26 cellular contexts compared by ENCODE assay signal in genomic region chr17:31369266-31369665, GRCh38. TPM values are rescaled to one million over a fixed set of nuclear protein-coding genes. Genes with fewer than 3 reads are reported as not detected.
A peak's percentile ranks its signal among the peaks of the same experiment; 100 is the strongest.
DNase-seq lines count a peak whose midpoint lies in the region; ATAC-seq, FAIRE-seq and TF ChIP-seq lines count a peak whose summit lies in the region.
"Had no signal": no experiment of that assay in that cellular context is flagged by ENCODE, and none has a peak within 500 bp of the region (broad histone marks: within the 10 kb centered on the region; RNA-seq: fewer than 3 reads in every experiment).

No MANE protein-coding gene starts in this region.

- peak; percentile 5 for FAIRE-seq in GM12891 (lab: Jason Lieb, UNC)
- FAIRE-seq: islet of Langerhans, pancreas had no signal

- ATAC-seq in GM21423 (IDR thresholded peaks at IDR 0.05; ENCODE audit: unreplicated experiment) (no peak), HG03460 (IDR thresholded peaks at IDR 0.05; ENCODE audit: unreplicated experiment) (no peak)
- ATAC-seq: natural killer cell treated with Interleukin-12 subunit alpha and Interleukin-12 subunit beta and Interleukin-15 and Interleukin-18, amount 100 ng/mL, for 72 hours; pancreas; stimulated activated naive CD8-positive, alpha-beta T cell treated with anti-CD3 and anti-CD28 coated beads, Interleukin-15, amount 100 ng/mL, for 72 hours; T-cell had no signal

- no peaks in the 10 kb centered on the region for H4K20me1 ChIP-seq in fibroblast of lung (ENCODE audit: control insufficient read depth, extremely low read depth, insufficient read depth, low read length)

- no peak overlapping the region for H3K4me2 ChIP-seq in fibroblast of lung (ENCODE audit: extremely low read depth, insufficient read depth, low read length)
- H3K4me2 ChIP-seq: PC-9 had no signal

- peaks cover 26% of the 10 kb centered on the region for H3K36me3 Mint-ChIP-seq in nephron (ENCODE audit: low read depth)
- H3K36me3 Mint-ChIP-seq: natural killer cell treated with Interleukin-12 subunit alpha and Interleukin-12 subunit beta and Interleukin-15 and Interleukin-18, amount 100 ng/mL, for 72 hours had no signal

- H3K4me1 Mint-ChIP-seq in nephron = peaks cover 33% of the 10 kb centered on the region

- no peak overlapping the region for H3K4me3 Mint-ChIP-seq in nephron
- H3K4me3 Mint-ChIP-seq: CD4-positive, alpha-beta T cell; natural killer cell treated with Interleukin-12 subunit alpha and Interleukin-12 subunit beta and Interleukin-15 and Interleukin-18, amount 100 ng/mL, for 72 hours; stimulated activated naive CD8-positive, alpha-beta T cell treated with anti-CD3 and anti-CD28 coated beads, Interleukin-15, amount 100 ng/mL, for 72 hours; T-cell had no signal

- DNase-seq in GM12891 (ENCODE audit: insufficient read length, low spot score) (no peak), adipocyte (ENCODE audit: low read depth) (peak; percentile 57), fibroblast of lung (ENCODE audit: low read depth in 2 of 2) (peak; percentile 45 to 63), NCI-H1694 treated with DMSO at 0.1 percent for 48 hours (lab: John Stamatoyannopoulos, UW) (no peak)
- DNase-seq: activated effector memory CD4-positive, alpha-beta T cell treated with anti-CD3 and anti-CD28 coated beads, Interleukin-2, amount 50 U/mL, for 16 hours; CD4-positive, alpha-beta T cell; DMS 273 treated with DMSO at 0.1 percent for 48 hours; effector CD4-positive, alpha-beta T cell; KG1; left ventricle myocardium inferior; midbrain; NCI-H1436 treated with DMSO at 0.1 percent for 48 hours; NCI-H510A; pancreas; PC-9; SIG-M5; stimulated activated CD4-positive, alpha-beta T cell treated with anti-CD3 and anti-CD28 coated beads, Interleukin-12 subunit alpha, Interleukin-12 subunit beta, amount 100 ng/mL, for 4 hours; stimulated activated naive CD8-positive, alpha-beta T cell treated with anti-CD3 and anti-CD28 coated beads, Interleukin-15, amount 100 ng/mL, for 72 hours; T-cell; thyroid gland had no signal

- H2AFZ ChIP-seq in fibroblast of lung (ENCODE audit: low read length) = no peak overlapping the region
- H2AFZ ChIP-seq: PC-9 had no signal

- TF ChIP-seq CTCF in fibroblast of lung (conservative IDR thresholded peaks at IDR 0.05 in 1 of 2, IDR thresholded peaks at IDR 0.05 in 1 of 2; ENCODE audit: low read depth in 1 of 2, low read length in 2 of 2) (no peak), nephron (IDR thresholded peaks at IDR 0.05; ENCODE audit: unreplicated experiment in 3 of 3) (no peak)

- H3K79me2 ChIP-seq in fibroblast of lung (ENCODE audit: control insufficient read depth, insufficient read depth, low read length) = no peaks in the 10 kb centered on the region

- H3K9ac ChIP-seq in adipocyte (ENCODE audit: low read length) = no peak overlapping the region
- H3K9ac ChIP-seq in fibroblast of lung (ENCODE audit: insufficient read depth, low read length) = no peak overlapping the region

- H3K27me3 Mint-ChIP-seq in nephron (ENCODE audit: low read depth) = no peaks in the 10 kb centered on the region
- H3K27me3 Mint-ChIP-seq: CD4-positive, alpha-beta T cell; natural killer cell treated with Interleukin-12 subunit alpha and Interleukin-12 subunit beta and Interleukin-15 and Interleukin-18, amount 100 ng/mL, for 72 hours; stimulated activated naive CD8-positive, alpha-beta T cell treated with anti-CD3 and anti-CD28 coated beads, Interleukin-15, amount 100 ng/mL, for 72 hours; T-cell had no signal

- H3K27me3 ChIP-seq in adipocyte (replicated peaks; ENCODE audit: control insufficient read depth, insufficient read depth, low read length) (no peaks in the 10 kb centered on the region), fibroblast of lung (ENCODE audit: control insufficient read depth, insufficient read depth, low read length) (no peaks in the 10 kb centered on the region)
- H3K27me3 ChIP-seq: pancreas, thyroid gland had no signal

- H3K9me3 Mint-ChIP-seq in nephron = no peaks in the 10 kb centered on the region
- H3K9me3 Mint-ChIP-seq: CD4-positive, alpha-beta T cell; natural killer cell treated with Interleukin-12 subunit alpha and Interleukin-12 subunit beta and Interleukin-15 and Interleukin-18, amount 100 ng/mL, for 72 hours; stimulated activated naive CD8-positive, alpha-beta T cell treated with anti-CD3 and anti-CD28 coated beads, Interleukin-15, amount 100 ng/mL, for 72 hours; T-cell had no signal

- H3K4me3 ChIP-seq in adipocyte (ENCODE audit: low read length) = no peak overlapping the region
- H3K4me3 ChIP-seq in fibroblast of lung (replicated peaks in 1 of 4; ENCODE audit: control extremely low read depth in 1 of 4, insufficient read depth in 1 of 4, low read depth in 3 of 4, low read length in 4 of 4) = no peak overlapping the region
- H3K4me3 ChIP-seq: left ventricle myocardium inferior, pancreas, PC-9, thyroid gland had no signal

- no peak for TF ChIP-seq POLR2A in GM12891 (IDR thresholded peaks at IDR 0.05; ENCODE audit: low read depth, low read length)

- H3K4me1 ChIP-seq in adipocyte (ENCODE audit: control insufficient read depth, insufficient read depth, low read length) (peaks cover 30% of the 10 kb centered on the region), fibroblast of lung (ENCODE audit: control insufficient read depth, extremely low read depth, insufficient read depth, low read length) (no peaks in the 10 kb centered on the region)

- no peaks in the 10 kb centered on the region for H3K9me3 ChIP-seq in adipocyte (ENCODE audit: control insufficient read depth, low read length)
- H3K9me3 ChIP-seq in fibroblast of lung (ENCODE audit: control insufficient read depth, insufficient read depth, low read depth, low read length) = no peaks in the 10 kb centered on the region
- H3K9me3 ChIP-seq: left ventricle myocardium inferior, pancreas, thyroid gland had no signal

- peak overlapping the region; percentile 44 to 73 (median 67) for H3K27ac Mint-ChIP-seq in nephron
- H3K27ac Mint-ChIP-seq: CD4-positive, alpha-beta T cell; natural killer cell treated with Interleukin-12 subunit alpha and Interleukin-12 subunit beta and Interleukin-15 and Interleukin-18, amount 100 ng/mL, for 72 hours had no signal

- H3K27ac ChIP-seq in fibroblast of lung (ENCODE audit: insufficient read depth, low read length) = no peak overlapping the region
- H3K27ac ChIP-seq: epithelial cell of prostate, left ventricle myocardium inferior, pancreas, PC-9, thyroid gland had no signal

- H3K36me3 ChIP-seq in adipocyte (ENCODE audit: control insufficient read depth, insufficient read depth, low read length, severe bottlenecking) (peaks cover 29% of the 10 kb centered on the region), fibroblast of lung (ENCODE audit: control insufficient read depth, insufficient read depth, low read length) (no peaks in the 10 kb centered on the region)

TF ChIP-seq in GM12891, 5 proteins besides CTCF, POLR2A, EP300 and RAD21:
- TF ChIP-seq TAF1 (IDR thresholded peaks at IDR 0.05; ENCODE audit: low read depth, low read length) (no peak), POU2F2 (IDR thresholded peaks at IDR 0.05; ENCODE audit: low read depth, low read length) (no peak), PAX5 (IDR thresholded peaks at IDR 0.05; ENCODE audit: insufficient read depth, low read length, severe bottlenecking) (no peak), POLR2AphosphoS5 (IDR thresholded peaks at IDR 0.05; ENCODE audit: low read depth, low read length) (no peak), SPI1 (IDR thresholded peaks at IDR 0.05; ENCODE audit: low read depth, low read length) (no peak)

RNA-seq across cellular contexts. Expression of gene RAB11FIP4, which starts 22.2 kb away (rescaled TPM):
- polyA plus RNA-seq in GM12891 (2012; ENCODE audit: low read depth, missing spikeins) = 4.4 TPM
- total RNA-seq in fibroblast of lung = 0.66 and 1.8 TPM in 2 replicates
- 0.14 and 0.16 TPM in 2 replicates for polyA plus RNA-seq in fibroblast of lung
- polyA plus RNA-seq in fibroblast of lung (2012) = 0.27 and 0.43 TPM in 2 replicates
- polyA minus RNA-seq in fibroblast of lung (ENCODE audit: low replicate concordance) = 1.1 TPM in 1 of 2 replicates, not detected in the other

RNA-seq across cellular contexts. Expression of gene EVI2A, which starts 47.8 kb away (rescaled TPM):
- polyA plus RNA-seq in GM12891 (2012; ENCODE audit: low read depth, missing spikeins) = 14.6 TPM
- total RNA-seq in fibroblast of lung = 11.8 and 22.8 TPM in 2 replicates
- polyA plus RNA-seq in fibroblast of lung = 0.77 and 3.0 TPM in 2 replicates
- 0.69 and 2.8 TPM in 2 replicates for polyA plus RNA-seq in fibroblast of lung (2012)
- not detected in 2 replicates for polyA minus RNA-seq in fibroblast of lung (ENCODE audit: low replicate concordance)
- total RNA-seq: PC-9 had no signal

RNA-seq across cellular contexts. Expression of gene EVI2B, which starts 55.4 kb away (rescaled TPM):
- 56.8 TPM for polyA plus RNA-seq in GM12891 (2012; ENCODE audit: low read depth, missing spikeins)
- total RNA-seq in fibroblast of lung = 0.26 and 0.33 TPM in 2 replicates
- 0.68 and 3.4 TPM in 2 replicates for polyA plus RNA-seq in fibroblast of lung
- 0.19 and 1.4 TPM in 2 replicates for polyA plus RNA-seq in fibroblast of lung (2012)
- 0.33 TPM in 1 of 2 replicates, not detected in the other for polyA minus RNA-seq in fibroblast of lung (ENCODE audit: low replicate concordance)
- total RNA-seq: PC-9 had no signal

Comparison
In these comparisons a context has a peak if more than half of its experiments do, and no peak if none do; other contexts are left out.
1. DNase-seq: peak in adipocyte (single experiment) and fibroblast of lung (2 of 2); none in GM12891 (single experiment) and NCI-H1694 treated with DMSO at 0.1 percent for 48 hours (single experiment).